In the genomic region with DNA sequence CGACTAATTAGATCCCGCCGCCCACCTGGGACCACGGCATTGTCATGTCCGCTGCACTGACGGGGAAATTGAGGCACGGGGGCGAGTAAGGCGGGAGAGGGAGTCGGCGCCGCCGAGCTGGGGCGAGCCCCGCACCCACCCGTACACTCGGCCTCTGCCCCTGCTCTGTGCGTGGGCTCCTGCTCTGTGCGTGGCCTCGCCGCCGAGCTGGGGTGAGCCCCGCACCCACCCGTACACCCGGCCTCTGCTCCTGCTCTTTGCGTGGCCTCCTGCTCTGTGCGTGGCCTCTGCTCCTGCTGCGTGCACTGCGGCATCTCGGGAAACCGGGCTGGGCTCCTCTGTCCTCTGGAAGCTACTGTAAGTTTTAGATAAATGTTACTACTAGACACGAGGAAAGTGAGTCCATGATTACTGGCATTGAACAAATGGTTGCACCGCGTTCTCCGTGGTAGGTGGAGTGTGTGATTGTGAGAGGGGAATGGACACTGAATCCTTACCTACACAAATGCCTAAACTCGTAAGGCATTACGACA, we compare ENCODE assay signal across 1 cellular context.
TF ChIP-seq lines count a peak whose summit lies in the region.

No MANE protein-coding gene starts in this region.

TF ChIP-seq in IMR-90, 13 proteins besides CTCF, POLR2A, EP300 and RAD21:
- TF ChIP-seq CEBPB (IDR thresholded peaks at IDR 0.05; ENCODE audit: low read depth, low read length) (0 out of 2 replicates have a peak, but pooled peaks have one; percentile 13), MAFK (IDR thresholded peaks at IDR 0.05; ENCODE audit: low read depth, low read length) (no peak), BHLHE40 (IDR thresholded peaks at IDR 0.05; ENCODE audit: low read depth, low read length) (no peak)
TF ChIP-seq in IMR-90: peak in this region for 1.
